In the genomic region with DNA sequence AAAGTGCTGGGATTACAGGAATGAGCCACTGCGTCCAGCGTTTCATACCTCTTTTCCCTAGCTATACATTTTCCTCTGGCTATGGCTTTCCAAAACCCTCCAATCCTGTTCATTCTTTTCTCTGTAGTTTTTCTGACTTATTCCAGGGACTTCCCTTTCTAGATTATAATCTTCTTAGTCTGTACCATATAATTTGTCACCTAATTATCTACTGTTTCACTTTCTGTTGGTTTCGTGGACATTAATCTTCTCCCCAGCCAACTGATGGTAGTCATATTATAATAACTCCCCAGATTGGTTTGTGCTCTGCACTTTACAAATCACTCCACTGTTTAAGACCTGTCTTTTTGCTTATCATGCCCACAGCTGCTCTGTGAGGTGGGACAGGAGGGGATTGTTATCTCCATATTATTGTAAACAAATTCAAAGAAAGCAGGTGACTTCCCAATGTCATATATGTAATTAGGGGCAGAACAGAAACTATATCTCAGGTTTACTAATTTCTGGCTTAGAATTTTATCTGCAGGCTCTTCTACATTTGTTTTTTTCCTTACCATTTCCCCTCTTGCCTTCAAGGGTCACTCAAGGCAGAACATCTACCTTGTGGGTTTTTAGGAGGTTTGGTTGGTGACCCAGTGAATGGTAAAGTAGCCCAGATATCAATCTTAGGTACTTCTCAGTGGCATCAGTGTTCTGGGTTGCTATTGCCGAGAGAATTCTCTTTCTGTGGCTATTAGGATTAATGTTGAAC, we compare ENCODE assay signal across 1 cellular context.
TF ChIP-seq lines count a peak whose summit lies in the region.

No MANE protein-coding gene starts in this region.

TF ChIP-seq in K562, 482 proteins besides CTCF, POLR2A, EP300 and RAD21 (continued from another document):
- TF ChIP-seq, protein P1, sequence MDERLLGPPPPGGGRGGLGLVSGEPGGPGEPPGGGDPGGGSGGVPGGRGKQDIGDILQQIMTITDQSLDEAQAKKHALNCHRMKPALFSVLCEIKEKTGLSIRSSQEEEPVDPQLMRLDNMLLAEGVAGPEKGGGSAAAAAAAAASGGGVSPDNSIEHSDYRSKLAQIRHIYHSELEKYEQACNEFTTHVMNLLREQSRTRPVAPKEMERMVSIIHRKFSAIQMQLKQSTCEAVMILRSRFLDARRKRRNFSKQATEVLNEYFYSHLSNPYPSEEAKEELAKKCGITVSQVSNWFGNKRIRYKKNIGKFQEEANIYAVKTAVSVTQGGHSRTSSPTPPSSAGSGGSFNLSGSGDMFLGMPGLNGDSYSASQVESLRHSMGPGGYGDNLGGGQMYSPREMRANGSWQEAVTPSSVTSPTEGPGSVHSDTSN (CRISPR knock-in tag; IDR thresholded peaks at IDR 0.05; ENCODE audit: low read depth): no peak
- TF ChIP-seq, protein P1 (tag; conservative IDR thresholded peaks at IDR 0.05; ENCODE audit: low read depth): peak; percentile 77
- TF ChIP-seq, protein P2, sequence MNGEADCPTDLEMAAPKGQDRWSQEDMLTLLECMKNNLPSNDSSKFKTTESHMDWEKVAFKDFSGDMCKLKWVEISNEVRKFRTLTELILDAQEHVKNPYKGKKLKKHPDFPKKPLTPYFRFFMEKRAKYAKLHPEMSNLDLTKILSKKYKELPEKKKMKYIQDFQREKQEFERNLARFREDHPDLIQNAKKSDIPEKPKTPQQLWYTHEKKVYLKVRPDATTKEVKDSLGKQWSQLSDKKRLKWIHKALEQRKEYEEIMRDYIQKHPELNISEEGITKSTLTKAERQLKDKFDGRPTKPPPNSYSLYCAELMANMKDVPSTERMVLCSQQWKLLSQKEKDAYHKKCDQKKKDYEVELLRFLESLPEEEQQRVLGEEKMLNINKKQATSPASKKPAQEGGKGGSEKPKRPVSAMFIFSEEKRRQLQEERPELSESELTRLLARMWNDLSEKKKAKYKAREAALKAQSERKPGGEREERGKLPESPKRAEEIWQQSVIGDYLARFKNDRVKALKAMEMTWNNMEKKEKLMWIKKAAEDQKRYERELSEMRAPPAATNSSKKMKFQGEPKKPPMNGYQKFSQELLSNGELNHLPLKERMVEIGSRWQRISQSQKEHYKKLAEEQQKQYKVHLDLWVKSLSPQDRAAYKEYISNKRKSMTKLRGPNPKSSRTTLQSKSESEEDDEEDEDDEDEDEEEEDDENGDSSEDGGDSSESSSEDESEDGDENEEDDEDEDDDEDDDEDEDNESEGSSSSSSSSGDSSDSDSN (IDR thresholded peaks at IDR 0.05; ENCODE audit: borderline replicate concordance in 1 of 2, low read depth in 2 of 2, low read length in 2 of 2): no peak
- TF ChIP-seq, protein P3, sequence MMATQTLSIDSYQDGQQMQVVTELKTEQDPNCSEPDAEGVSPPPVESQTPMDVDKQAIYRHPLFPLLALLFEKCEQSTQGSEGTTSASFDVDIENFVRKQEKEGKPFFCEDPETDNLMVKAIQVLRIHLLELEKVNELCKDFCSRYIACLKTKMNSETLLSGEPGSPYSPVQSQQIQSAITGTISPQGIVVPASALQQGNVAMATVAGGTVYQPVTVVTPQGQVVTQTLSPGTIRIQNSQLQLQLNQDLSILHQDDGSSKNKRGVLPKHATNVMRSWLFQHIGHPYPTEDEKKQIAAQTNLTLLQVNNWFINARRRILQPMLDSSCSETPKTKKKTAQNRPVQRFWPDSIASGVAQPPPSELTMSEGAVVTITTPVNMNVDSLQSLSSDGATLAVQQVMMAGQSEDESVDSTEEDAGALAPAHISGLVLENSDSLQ (IDR thresholded peaks at IDR 0.05): 0 out of 2 replicates have a peak, but pooled peaks have one; percentile 21
- TF ChIP-seq NUFIP1 (IDR thresholded peaks at IDR 0.05; ENCODE audit: partially characterized antibody) (no peak), SMARCB1 (IDR thresholded peaks at IDR 0.05; ENCODE audit: insufficient read length, low read depth) (no peak), PML (IDR thresholded peaks at IDR 0.05; ENCODE audit: low read length) (0 out of 2 replicates have a peak, but pooled peaks have one; percentile 17), SOX6 (IDR thresholded peaks at IDR 0.05) (peak; percentile 47; the same call in 1 of the 2 replicates), TEAD4 (IDR thresholded peaks at IDR 0.05; ENCODE audit: low read length) (peak; percentile 43; the same call in 1 of the 2 replicates), TEAD4 (CRISPR knock-in tag; IDR thresholded peaks at IDR 0.05; ENCODE audit: borderline replicate concordance) (no peak), CBFA2T2 (conservative IDR thresholded peaks at IDR 0.05) (0 out of 2 replicates have a peak, but pooled peaks have one; percentile 15), ATF7 (IDR thresholded peaks at IDR 0.05) (no peak), HNRNPK (IDR thresholded peaks at IDR 0.05; ENCODE audit: low read depth, low read length, poor library complexity, severe bottlenecking) (no peak), C11orf30 (IDR thresholded peaks at IDR 0.05; ENCODE audit: low read depth) (no peak), TCF3 (CRISPR knock-in tag; IDR thresholded peaks at IDR 0.05) (0 out of 2 replicates have a peak, but pooled peaks have one; percentile 16), TAL1 (IDR thresholded peaks at IDR 0.05) (peak; percentile 24; the same call in 1 of the 2 replicates), SMC3 (conservative IDR thresholded peaks at IDR 0.05; ENCODE audit: insufficient read depth, low read depth, low read length) (no peak), CBFA2T3 (IDR thresholded peaks at IDR 0.05) (peak; percentile 37), ZNF644 (tag; IDR thresholded peaks at IDR 0.05; ENCODE audit: low read depth) (no peak), NFATC3 (IDR thresholded peaks at IDR 0.05) (no peak)
- TF ChIP-seq, protein P4, sequence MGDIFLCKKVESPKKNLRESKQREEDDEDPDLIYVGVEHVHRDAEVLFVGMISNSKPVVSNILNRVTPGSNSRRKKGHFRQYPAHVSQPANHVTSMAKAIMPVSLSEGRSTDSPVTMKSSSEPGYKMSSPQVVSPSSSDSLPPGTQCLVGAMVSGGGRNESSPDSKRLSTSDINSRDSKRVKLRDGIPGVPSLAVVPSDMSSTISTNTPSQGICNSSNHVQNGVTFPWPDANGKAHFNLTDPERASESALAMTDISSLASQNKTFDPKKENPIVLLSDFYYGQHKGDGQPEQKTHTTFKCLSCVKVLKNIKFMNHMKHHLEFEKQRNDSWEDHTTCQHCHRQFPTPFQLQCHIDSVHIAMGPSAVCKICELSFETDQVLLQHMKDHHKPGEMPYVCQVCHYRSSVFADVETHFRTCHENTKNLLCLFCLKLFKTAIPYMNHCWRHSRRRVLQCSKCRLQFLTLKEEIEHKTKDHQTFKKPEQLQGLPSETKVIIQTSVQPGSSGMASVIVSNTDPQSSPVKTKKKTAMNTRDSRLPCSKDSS (IDR thresholded peaks at IDR 0.05; ENCODE audit: low read depth, partially characterized antibody): no peak
- TF ChIP-seq, protein P5, sequence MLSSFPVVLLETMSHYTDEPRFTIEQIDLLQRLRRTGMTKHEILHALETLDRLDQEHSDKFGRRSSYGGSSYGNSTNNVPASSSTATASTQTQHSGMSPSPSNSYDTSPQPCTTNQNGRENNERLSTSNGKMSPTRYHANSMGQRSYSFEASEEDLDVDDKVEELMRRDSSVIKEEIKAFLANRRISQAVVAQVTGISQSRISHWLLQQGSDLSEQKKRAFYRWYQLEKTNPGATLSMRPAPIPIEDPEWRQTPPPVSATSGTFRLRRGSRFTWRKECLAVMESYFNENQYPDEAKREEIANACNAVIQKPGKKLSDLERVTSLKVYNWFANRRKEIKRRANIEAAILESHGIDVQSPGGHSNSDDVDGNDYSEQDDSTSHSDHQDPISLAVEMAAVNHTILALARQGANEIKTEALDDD (IDR thresholded peaks at IDR 0.05): 0 out of 2 replicates have a peak, but pooled peaks have one; percentile 23
